20 cellular contexts compared by ENCODE assay signal in the genomic region with DNA sequence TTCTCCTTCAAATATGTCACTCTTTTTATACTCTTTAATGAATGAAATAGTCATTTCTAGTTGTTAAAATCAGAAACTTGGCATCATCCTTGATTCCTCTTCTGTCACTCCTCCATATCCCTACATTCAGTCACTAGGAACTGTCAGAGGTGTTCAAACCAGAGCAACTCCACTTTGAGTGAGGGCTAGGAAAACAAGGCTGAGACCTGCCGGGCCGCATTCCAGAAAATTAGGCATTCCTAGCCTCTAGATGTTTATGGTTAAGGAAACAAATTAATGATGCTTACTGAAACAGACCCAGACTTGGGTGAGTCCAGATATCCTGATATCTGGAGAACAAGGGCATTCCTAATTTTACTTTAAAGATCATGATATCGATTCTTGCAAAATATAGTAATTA.
DNase-seq lines count a peak whose midpoint lies in the region; ATAC-seq and TF ChIP-seq lines count a peak whose summit lies in the region.
"Had no signal": no experiment of that assay in that cellular context is flagged by ENCODE, and none has a peak within 500 bp of the region (broad histone marks: within the 10 kb centered on the region; RNA-seq: fewer than 3 reads in every experiment).

No MANE protein-coding gene starts in this region.

- H2AFZ ChIP-seq in GM23338 = no peak overlapping the region

- peaks cover 22% of the 10 kb centered on the region; the same call in 2 of the 3 replicates for H3K36me3 Mint-ChIP-seq in GM23338 (ENCODE audit: low read depth)
- H3K36me3 Mint-ChIP-seq: CD4-positive, CD25-positive, alpha-beta regulatory T cell had no signal

- peaks cover 22% of the 10 kb centered on the region for H3K4me1 Mint-ChIP-seq in GM23338
- H3K4me1 Mint-ChIP-seq: CD4-positive, CD25-positive, alpha-beta regulatory T cell had no signal

- no peak overlapping the region for H3K4me3 Mint-ChIP-seq in GM23338
- H3K4me3 Mint-ChIP-seq: CD4-positive, CD25-positive, alpha-beta regulatory T cell had no signal

- H3K27me3 ChIP-seq in GM23338 (ENCODE audit: insufficient read depth) (no peaks in the 10 kb centered on the region), upper lobe of right lung (no peaks in the 10 kb centered on the region), breast epithelium (no peaks in the 10 kb centered on the region)
- H3K27me3 ChIP-seq: BLaER1 had no signal

- no peak for TF ChIP-seq POLR2A in breast epithelium (IDR thresholded peaks at IDR 0.05)

- no peaks in the 10 kb centered on the region for H3F3A ChIP-seq in GM23338 (replicated peaks; ENCODE audit: low read depth)

- H3K36me3 ChIP-seq in GM23338 (ENCODE audit: insufficient read depth) (peaks cover 5% of the 10 kb centered on the region; the same call in 1 of the 2 replicates), upper lobe of right lung (no peaks in the 10 kb centered on the region), breast epithelium (no peaks in the 10 kb centered on the region)
- H3K36me3 ChIP-seq: BLaER1 had no signal

- no peaks in the 10 kb centered on the region for H3K79me2 ChIP-seq in GM23338 (replicated peaks; ENCODE audit: insufficient read depth)

- H3K27ac ChIP-seq in GM23338 (ENCODE audit: low read depth) (no peak overlapping the region), upper lobe of right lung (no peak overlapping the region), breast epithelium (no peak overlapping the region)
- H3K27ac ChIP-seq: BLaER1 had no signal

- TF ChIP-seq CTCF in GM23338 (conservative IDR thresholded peaks at IDR 0.05; ENCODE audit: low read depth in 2 of 2) = no peak
- no peak for TF ChIP-seq CTCF in upper lobe of right lung (IDR thresholded peaks at IDR 0.05)
- no peak for TF ChIP-seq CTCF in breast epithelium (IDR thresholded peaks at IDR 0.05)

- H3K27me3 Mint-ChIP-seq in GM23338 (ENCODE audit: insufficient read depth, low read depth, poor library complexity) = no peaks in the 10 kb centered on the region
- H3K27me3 Mint-ChIP-seq: CD4-positive, CD25-positive, alpha-beta regulatory T cell had no signal

- H4K20me1 ChIP-seq in GM23338 (replicated peaks; ENCODE audit: insufficient read depth) = no peaks in the 10 kb centered on the region
- H4K20me1 ChIP-seq: BLaER1 had no signal

- peak overlapping the region; percentile 10; the same call in 1 of the 2 replicates for H3K4me2 ChIP-seq in GM23338
- H3K4me2 ChIP-seq: BLaER1 had no signal

- H3K9me2 ChIP-seq in GM23338 (ENCODE audit: insufficient read depth) = no peaks in the 10 kb centered on the region; the same call in 1 of the 2 replicates

- peak; percentile 48; the same call in 1 of the 3 replicates for ATAC-seq in GM23338
- peak; percentile 47 for ATAC-seq in upper lobe of right lung
- ATAC-seq in GM19328 (IDR thresholded peaks at IDR 0.05; ENCODE audit: unreplicated experiment) = no peak
- no peak for ATAC-seq in HG03378 (IDR thresholded peaks at IDR 0.05; ENCODE audit: unreplicated experiment)
- ATAC-seq: HepG2 had no signal

- H3K9me3 ChIP-seq in upper lobe of right lung (no peaks in the 10 kb centered on the region), breast epithelium (no peaks in the 10 kb centered on the region)
- H3K9me3 ChIP-seq: BLaER1 had no signal

- H3K4me3 ChIP-seq in GM23338 = no peak overlapping the region
- no peak overlapping the region for H3K4me3 ChIP-seq in upper lobe of right lung
- H3K4me3 ChIP-seq in breast epithelium = no peak overlapping the region
- H3K4me3 ChIP-seq: BLaER1 had no signal

- H3K4me1 ChIP-seq in GM23338 (ENCODE audit: insufficient read depth) (peaks cover 27% of the 10 kb centered on the region), upper lobe of right lung (no peaks in the 10 kb centered on the region), breast epithelium (no peaks in the 10 kb centered on the region)
- H3K4me1 ChIP-seq: BLaER1 had no signal

- DNase-seq in GM23338 (ENCODE audit: low spot score) = peak; percentile 57
- peak; percentile 1 for DNase-seq in astrocyte of the hippocampus (ENCODE audit: low read depth, low spot score)
- DNase-seq in left kidney (ENCODE audit: low read depth, low spot score) = peak; percentile 70
- no peak for DNase-seq in upper lobe of right lung
- DNase-seq in breast epithelium (ENCODE audit: low spot score in 2 of 2) = no peak
- DNase-seq: CD4-positive, CD25-positive, alpha-beta regulatory T cell; Karpas-422; NCI-H1092 treated with DMSO at 0.1 percent for 48 hours; NCI-H1436; NCI-H187; NCI-H2081 treated with DMSO at 0.1 percent for 48 hours; NCI-H446; NCI-H524 treated with DMSO at 0.1 percent for 48 hours; NCI-H82; Right ventricle myocardium superior; RPMI8226 had no signal

- intact Hi-C loops in upper lobe of right lung (cut with DNase I) = no loop called here
- intact Hi-C loops in breast epithelium (cut with DNase I; ENCODE audit: low total_unique reads) = no loop called here

- H3K27ac Mint-ChIP-seq in GM23338 = peak overlapping the region; percentile 41
- H3K27ac Mint-ChIP-seq: CD4-positive, CD25-positive, alpha-beta regulatory T cell had no signal

- H3K9me3 Mint-ChIP-seq in GM23338 = peaks cover 2% of the 10 kb centered on the region; the same call in 1 of the 3 replicates

TF ChIP-seq in GM23338, 12 proteins besides CTCF, POLR2A, EP300 and RAD21:
- TF ChIP-seq STAT1 (IDR thresholded peaks at IDR 0.05; ENCODE audit: unreplicated experiment) (no peak), EZH2 (IDR thresholded peaks at IDR 0.05; ENCODE audit: low read depth, unreplicated experiment) (no peak), NANOG (IDR thresholded peaks at IDR 0.05; ENCODE audit: borderline replicate concordance) (no peak)

Comparison
In these comparisons a context has a peak if more than half of its experiments do, and no peak if none do; other contexts are left out.
1. ATAC-seq: peak in GM23338 (single experiment) and upper lobe of right lung (single experiment); none in GM19328 (single experiment) and HG03378 (single experiment).
2. DNase-seq: peak in GM23338 (single experiment), astrocyte of the hippocampus (single experiment) and left kidney (single experiment); none in upper lobe of right lung (single experiment) and breast epithelium (0 of 2).